In the genomic region with DNA sequence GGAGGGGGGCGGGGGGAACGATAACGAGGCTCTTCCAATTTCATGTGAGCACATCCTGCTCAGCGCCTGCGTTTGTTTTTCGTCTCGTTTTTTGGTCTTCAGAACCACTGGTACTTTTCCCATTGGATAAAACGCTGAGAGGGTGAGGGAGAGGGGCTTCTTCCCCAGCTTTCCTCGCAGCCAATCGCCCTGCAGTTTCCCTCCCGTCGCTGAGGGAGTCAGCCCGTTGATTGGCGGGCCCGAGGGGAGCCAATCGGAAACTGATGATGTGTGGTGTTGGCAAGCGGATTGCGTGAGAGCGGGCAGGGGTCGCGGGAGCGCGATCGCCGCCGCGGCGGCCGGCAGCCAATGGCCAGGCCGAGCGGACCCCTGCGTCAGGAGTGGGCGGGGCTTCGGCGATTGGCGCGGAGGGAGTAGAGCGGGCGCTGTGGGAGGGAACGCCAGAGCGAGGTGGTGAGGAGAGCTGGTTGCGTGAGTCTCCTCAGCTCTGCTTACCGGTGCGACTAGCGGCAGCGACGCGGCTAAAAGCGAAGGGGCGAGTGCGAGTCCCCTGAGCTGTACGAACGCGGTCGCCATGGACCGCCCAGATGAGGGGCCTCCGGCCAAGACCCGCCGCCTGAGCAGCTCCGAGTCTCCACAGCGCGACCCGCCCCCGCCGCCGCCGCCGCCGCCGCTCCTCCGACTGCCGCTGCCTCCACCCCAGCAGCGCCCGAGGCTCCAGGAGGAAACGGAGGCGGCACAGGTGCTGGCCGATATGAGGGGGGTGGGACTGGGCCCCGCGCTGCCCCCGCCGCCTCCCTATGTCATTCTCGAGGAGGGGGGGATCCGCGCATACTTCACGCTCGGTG, we compare ENCODE assay signal across 8 cellular contexts. TPM values are rescaled to one million over a fixed set of nuclear protein-coding genes. Genes with fewer than 3 reads are reported as not detected.
DNase-seq lines count a peak whose midpoint lies in the region; ATAC-seq and TF ChIP-seq lines count a peak whose summit lies in the region.

A gene (plus strand): TSS at position 443 of the 848 bp plus-strand sequence. CDS start 132 bp downstream, at position 575.

- ATAC-seq in RWPE2 (ENCODE audit: low read depth) (peak; percentile 91), natural killer cell (peak; percentile 77 to 93 (median 89))

- H3K4me3 Mint-ChIP-seq in activated T-helper 2 cell treated with anti-CD3 and anti-CD28 coated beads, Interferon-gamma antibody, Interleukin-2, Interleukin-4, amounts not matched to agents 10 μg/mL and 5 μg/mL and 100 μg/mL, durations not matched to agents 14 hours and 24 hours and 36 hours (ENCODE audit: low read depth) = peak within 1 kb of the TSS; percentile 94
- H3K4me3 Mint-ChIP-seq in natural killer cell = peak within 1 kb of the TSS; percentile 95

- no peaks in the 10 kb centered on the region for H3K4me1 ChIP-seq in RWPE2 (ENCODE audit: insufficient read depth, poor library complexity, severe bottlenecking)

- no peaks in the 10 kb centered on the region for H3K27me3 Mint-ChIP-seq in activated T-helper 2 cell treated with anti-CD3 and anti-CD28 coated beads, Interferon-gamma antibody, Interleukin-2, Interleukin-4, amounts not matched to agents 10 μg/mL and 5 μg/mL and 100 μg/mL, durations not matched to agents 14 hours and 24 hours and 36 hours (ENCODE audit: low read depth)
- H3K27me3 Mint-ChIP-seq in natural killer cell (ENCODE audit: low read depth in 2 of 2) = no peaks in the 10 kb centered on the region

- peak within 1 kb of the TSS; percentile 60 for H3K4me3 ChIP-seq in RWPE2 (ENCODE audit: severe bottlenecking)

- H3K36me3 ChIP-seq in RWPE2 (ENCODE audit: low read depth) = peaks cover 28% of the 10 kb centered on the region

- H3K27ac ChIP-seq in RWPE2 (ENCODE audit: poor library complexity, severe bottlenecking) = peak within 1 kb of the TSS; percentile 38

- H3K27ac Mint-ChIP-seq in activated T-helper 2 cell treated with anti-CD3 and anti-CD28 coated beads, Interferon-gamma antibody, Interleukin-2, Interleukin-4, amounts not matched to agents 10 μg/mL and 5 μg/mL and 100 μg/mL, durations not matched to agents 14 hours and 24 hours and 36 hours = peak within 1 kb of the TSS; percentile 98
- H3K27ac Mint-ChIP-seq in natural killer cell = peak within 1 kb of the TSS; percentile 94 to 95

- no peaks in the 10 kb centered on the region for H3K9me3 Mint-ChIP-seq in activated T-helper 2 cell treated with anti-CD3 and anti-CD28 coated beads, Interferon-gamma antibody, Interleukin-2, Interleukin-4, amounts not matched to agents 10 μg/mL and 5 μg/mL and 100 μg/mL, durations not matched to agents 14 hours and 24 hours and 36 hours
- H3K9me3 Mint-ChIP-seq in natural killer cell = no peaks in the 10 kb centered on the region

- intact Hi-C loops in activated T-helper 2 cell treated with anti-CD3 and anti-CD28 coated beads, Interferon-gamma antibody, Interleukin-2, Interleukin-4, amounts not matched to agents 10 μg/mL and 5 μg/mL and 100 μg/mL, durations not matched to agents 14 hours and 24 hours and 36 hours (cut with micrococcal nuclease) = no loop called here
- intact Hi-C loops in natural killer cell (cut with micrococcal nuclease) = loop anchor here (10.0 kb wide), 1 partner anchor 603 kb away; a partner anchor contains a TSS

- H3K36me3 Mint-ChIP-seq in activated T-helper 2 cell treated with anti-CD3 and anti-CD28 coated beads, Interferon-gamma antibody, Interleukin-2, Interleukin-4, amounts not matched to agents 10 μg/mL and 5 μg/mL and 100 μg/mL, durations not matched to agents 14 hours and 24 hours and 36 hours (ENCODE audit: low read depth) = peaks cover 38% of the 10 kb centered on the region
- H3K36me3 Mint-ChIP-seq in natural killer cell = no peaks in the 10 kb centered on the region

- H3K27me3 ChIP-seq in RWPE2 (ENCODE audit: insufficient read depth, poor library complexity, severe bottlenecking) = no peaks in the 10 kb centered on the region

- peak; percentile 97 for DNase-seq in EH (ENCODE audit: low read depth)
- peak; percentile 96 for DNase-seq in H4 (ENCODE audit: low spot score)
- DNase-seq in LoVo (ENCODE audit: low spot score) = peak; percentile 84
- DNase-seq in RWPE2 (ENCODE audit: low spot score) = peak; percentile 90
- peak; percentile 89 for DNase-seq in activated T-helper 2 cell treated with anti-CD3 and anti-CD28 coated beads, Interferon-gamma antibody, Interleukin-2, Interleukin-4, amounts not matched to agents 10 μg/mL and 5 μg/mL and 100 μg/mL, durations not matched to agents 14 hours and 24 hours and 36 hours (ENCODE audit: low spot score)
- peak; percentile 95 for DNase-seq in fibroblast of peridontal ligament (ENCODE audit: extremely low read depth)
- DNase-seq in natural killer cell = peak; percentile 89
- peak; percentile 91 for DNase-seq in stimulated activated naive CD4-positive, alpha-beta T cell treated with Interleukin-2 at 50 U/mL for 16 hours (lab: John Stamatoyannopoulos, UW)

- H3K4me1 Mint-ChIP-seq in activated T-helper 2 cell treated with anti-CD3 and anti-CD28 coated beads, Interferon-gamma antibody, Interleukin-2, Interleukin-4, amounts not matched to agents 10 μg/mL and 5 μg/mL and 100 μg/mL, durations not matched to agents 14 hours and 24 hours and 36 hours (ENCODE audit: low read depth) = peaks cover 30% of the 10 kb centered on the region
- H3K4me1 Mint-ChIP-seq in natural killer cell = peaks cover 9 to 44% of the 10 kb centered on the region in 2 donors

- H3K9me3 ChIP-seq in RWPE2 (ENCODE audit: severe bottlenecking) = no peaks in the 10 kb centered on the region

- TF ChIP-seq CTCF in RWPE2 (IDR thresholded peaks at IDR 0.05; ENCODE audit: poor library complexity, severe bottlenecking) = no peak
- no peak for TF ChIP-seq CTCF in natural killer cell (IDR thresholded peaks at IDR 0.05)

RNA-seq across cellular contexts. Expression of the gene that starts here (rescaled TPM):
- 7.5 and 10.3 TPM in 2 replicates for total RNA-seq in H4 (2014; rRNA removed; shearing (Covaris generic))
- total RNA-seq in activated T-helper 2 cell treated with anti-CD3 and anti-CD28 coated beads, Interferon-gamma antibody, Interleukin-2, Interleukin-4, amounts not matched to agents 10 μg/mL and 5 μg/mL and 100 μg/mL, durations not matched to agents 14 hours and 24 hours and 36 hours = 36.0 and 41.2 TPM in 2 replicates
- total RNA-seq in natural killer cell = 100 to 1,000 TPM; 103 to 318 (median 139) TPM

Comparison
In these comparisons a context has a peak if more than half of its experiments do, and no peak if none do; other contexts are left out.
1. Peak in every context shown above with its lines: DNase-seq, ATAC-seq, H3K4me3 ChIP-seq and H3K27ac ChIP-seq.